9 cellular contexts compared by ENCODE assay signal in genomic region chr1:246583448-246584185, GRCh38. TPM values are rescaled to one million over a fixed set of nuclear protein-coding genes. Genes with fewer than 3 reads are reported as not detected.
DNase-seq lines count a peak whose midpoint lies in the region; ATAC-seq lines count a peak whose summit lies in the region.
"Had no signal": no experiment of that assay in that cellular context is flagged by ENCODE, and none has a peak within 500 bp of the region (broad histone marks: within the 10 kb centered on the region; RNA-seq: fewer than 3 reads in every experiment).

No MANE protein-coding gene starts in this region.

- H3K4me1 Mint-ChIP-seq in stimulated activated naive B cell treated with anti-CD40 and anti-IgM and Interleukin-4, amounts not matched to agents 10 μg/mL and 1 μg/mL and 100 μg/mL, for 72 hours, result peaks cover 28 to 56% of the 10 kb centered on the region in 2 donors

- peak overlapping the region; percentile 31 for H3K27ac Mint-ChIP-seq in stimulated activated naive B cell treated with anti-CD40 and anti-IgM and Interleukin-4, amounts not matched to agents 10 μg/mL and 1 μg/mL and 100 μg/mL, for 72 hours

- H3K36me3 Mint-ChIP-seq in stimulated activated naive B cell treated with anti-CD40 and anti-IgM and Interleukin-4, amounts not matched to agents 10 μg/mL and 1 μg/mL and 100 μg/mL, for 72 hours, result peaks cover 21 to 35% of the 10 kb centered on the region in 2 donors

- H3K9me3 Mint-ChIP-seq in stimulated activated naive B cell treated with anti-CD40 and anti-IgM and Interleukin-4, amounts not matched to agents 10 μg/mL and 1 μg/mL and 100 μg/mL, for 72 hours, result no peaks in the 10 kb centered on the region

- no peaks in the 10 kb centered on the region for H3K27me3 Mint-ChIP-seq in stimulated activated naive B cell treated with anti-CD40 and anti-IgM and Interleukin-4, amounts not matched to agents 10 μg/mL and 1 μg/mL and 100 μg/mL, for 72 hours

- DNase-seq in HT-29 (ENCODE audit: low spot score) (peak; percentile 46), NCI-H748 treated with DMSO at 0.1 percent for 48 hours (lab: John Stamatoyannopoulos, UW) (peak; percentile 43), globus pallidus (ENCODE audit: low spot score) (peak; percentile 28), NCI-H128 (lab: John Stamatoyannopoulos, UW; ENCODE audit: unreplicated experiment) (no peak)
- DNase-seq in stimulated activated naive B cell treated with anti-CD40 and anti-IgM and Interleukin-4, amounts not matched to agents 10 μg/mL and 1 μg/mL and 100 μg/mL, for 72 hours, result no peak
- DNase-seq: activated naive CD4-positive, alpha-beta T cell treated with anti-CD3 and anti-CD28 coated beads, Interleukin-2, amount 50 U/mL, for 16 hours; NCI-H1930 had no signal

- H3K4me3 Mint-ChIP-seq in stimulated activated naive B cell treated with anti-CD40 and anti-IgM and Interleukin-4, amounts not matched to agents 10 μg/mL and 1 μg/mL and 100 μg/mL, for 72 hours, result no peak overlapping the region

- no peak for ATAC-seq in stimulated activated naive B cell treated with anti-CD40 and anti-IgM and Interleukin-4, amounts not matched to agents 10 μg/mL and 1 μg/mL and 100 μg/mL, for 72 hours (replicated peaks)
- no peak for ATAC-seq in HG03095 (IDR thresholded peaks at IDR 0.05; ENCODE audit: unreplicated experiment)
- ATAC-seq in HG03432 (IDR thresholded peaks at IDR 0.05; ENCODE audit: unreplicated experiment), result no peak

RNA-seq across cellular contexts. Expression of gene CNST, which starts 17.4 kb away (rescaled TPM):
- 6.1 and 7.0 TPM in 2 replicates for total RNA-seq in HT-29 (2014; rRNA removed; shearing (Covaris generic))

RNA-seq across cellular contexts. Expression of gene TFB2M, which starts 17.6 kb away (rescaled TPM):
- total RNA-seq in HT-29 (2014; rRNA removed; shearing (Covaris generic)), result 21.6 and 25.7 TPM in 2 replicates

Comparison
In these comparisons a context has a peak if more than half of its experiments do, and no peak if none do; other contexts are left out.
1. DNase-seq: peak in HT-29 (single experiment), NCI-H748 treated with DMSO at 0.1 percent for 48 hours (single experiment) and globus pallidus (single experiment); none in stimulated activated naive B cell treated with anti-CD40 and anti-IgM and Interleukin-4, amounts not matched to agents 10 μg/mL and 1 μg/mL and 100 μg/mL, for 72 hours (single experiment) and NCI-H128 (single experiment).